1 cellular context compared by ENCODE assay signal in genomic region chr4:8307126-8307525, GRCh38.
TF ChIP-seq lines count a peak whose summit lies in the region.

No MANE protein-coding gene starts in this region.

TF ChIP-seq in IMR-90, 13 proteins besides CTCF, POLR2A, EP300 and RAD21:
- TF ChIP-seq RFX5 (IDR thresholded peaks at IDR 0.05; ENCODE audit: low read depth, low read length): no peak
- no peak for TF ChIP-seq USF2 (IDR thresholded peaks at IDR 0.05; ENCODE audit: low read depth, low read length)
- TF ChIP-seq RCOR1 (IDR thresholded peaks at IDR 0.05; ENCODE audit: insufficient replicate concordance, low read length): no peak
- no peak for TF ChIP-seq SMC3 (IDR thresholded peaks at IDR 0.05; ENCODE audit: low read depth, low read length)
- no peak for TF ChIP-seq CEBPB (IDR thresholded peaks at IDR 0.05; ENCODE audit: low read depth, low read length)
- TF ChIP-seq MAZ (IDR thresholded peaks at IDR 0.05; ENCODE audit: borderline replicate concordance, low read depth, low read length): no peak
